Comparison of ENCODE assay signal across 8 cellular contexts in the genomic region with DNA sequence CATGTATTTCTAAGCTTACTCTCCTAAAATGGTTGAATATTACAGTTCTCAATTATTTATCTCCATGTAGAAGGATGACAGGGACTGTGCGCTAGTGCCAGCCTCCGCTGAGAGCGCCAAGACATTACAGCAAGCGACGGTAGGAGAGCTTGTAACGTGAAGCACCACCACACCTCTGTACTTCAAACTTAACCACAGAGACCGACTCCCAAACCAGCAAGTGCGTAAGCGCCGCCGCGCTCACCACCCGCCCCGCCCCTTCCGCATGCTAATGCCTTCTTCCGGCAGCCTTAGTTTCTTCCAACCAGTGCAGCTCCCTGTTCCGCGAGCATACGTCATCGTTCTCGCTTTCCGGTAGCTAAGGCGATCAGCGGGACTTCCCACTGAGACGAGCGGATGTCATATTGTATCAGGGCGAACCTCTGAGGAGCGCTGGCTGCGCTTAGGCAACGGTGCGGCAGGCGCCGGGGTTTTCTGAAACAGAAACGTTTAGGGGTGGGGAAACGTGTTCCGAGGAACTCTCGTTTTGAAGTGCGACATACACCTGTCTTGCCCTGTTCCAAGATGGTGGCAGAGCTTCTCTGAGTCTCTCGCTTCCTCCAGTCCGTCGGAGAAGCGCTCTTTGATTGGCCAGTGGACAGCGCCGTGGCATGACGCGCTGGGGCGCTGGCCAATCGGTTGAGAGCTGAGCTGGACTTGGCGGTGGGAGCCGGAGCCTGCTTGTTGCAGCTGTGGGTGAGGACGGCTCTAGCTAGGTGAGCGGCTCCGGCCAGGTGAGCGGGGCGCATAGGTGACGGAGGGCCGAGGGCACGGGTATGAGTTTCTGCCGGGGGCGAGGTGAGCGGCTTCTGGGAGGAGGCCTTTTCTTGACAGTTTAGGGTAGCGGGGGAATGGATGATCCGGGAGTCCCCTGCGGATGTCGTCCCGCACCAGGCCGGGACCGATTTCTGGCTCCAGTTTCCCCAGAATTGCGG. TPM values are rescaled to one million over a fixed set of nuclear protein-coding genes. Genes with fewer than 3 reads are reported as not detected.
DNase-seq lines count a peak whose midpoint lies in the region; ATAC-seq and TF ChIP-seq lines count a peak whose summit lies in the region.

A gene (plus strand): TSS at position 723 of the 974 bp plus-strand sequence. CDS start 2,896 bp downstream, outside the sequence.

- ATAC-seq in GM21825 (IDR thresholded peaks at IDR 0.05; ENCODE audit: unreplicated experiment), result peak; percentile 93

- 0 out of 2 replicates have a peak within 1 kb of the TSS, but pooled peaks have one; percentile 50 for H2AFZ ChIP-seq in Karpas-422 (ENCODE audit: low read length)

- H3K4me3 ChIP-seq in Karpas-422 (ENCODE audit: low read length) (peak within 1 kb of the TSS; percentile 79), esophagus muscularis mucosa (peak within 1 kb of the TSS; percentile 69 to 89 (median 84)), muscle layer of duodenum (ENCODE audit: low read depth in 1 of 2, low read length in 2 of 2) (peak within 1 kb of the TSS; percentile 81 to 99)

- H3K9me3 ChIP-seq in Karpas-422 (ENCODE audit: low read length), result no peaks in the 10 kb centered on the region
- no peaks in the 10 kb centered on the region for H3K9me3 ChIP-seq in esophagus muscularis mucosa
- H3K9me3 ChIP-seq in muscle layer of duodenum (ENCODE audit: control insufficient read depth in 1 of 2, low read length in 2 of 2), result no peaks in the 10 kb centered on the region

- peaks cover 22% of the 10 kb centered on the region for H3K79me2 ChIP-seq in Karpas-422 (ENCODE audit: low read length)

- H3K27me3 ChIP-seq in Karpas-422 (ENCODE audit: low read length) (no peaks in the 10 kb centered on the region), esophagus muscularis mucosa (peaks cover 0 to 24% (median 0%) of the 10 kb centered on the region in 4 donors), muscle layer of duodenum (ENCODE audit: low read depth, low read length) (no peaks in the 10 kb centered on the region)

- DNase-seq in DMS79 treated with DMSO at 0.1 percent for 48 hours (lab: John Stamatoyannopoulos, UW) (peak; percentile 96), Karpas-422 (peak; percentile 98), RKO (ENCODE audit: low spot score) (peak; percentile 99), activated T-helper 1 cell treated with Interleukin-2 at 50 U/mL for 16 hours (ENCODE audit: low read depth) (peak; percentile 95), esophagus muscularis mucosa (ENCODE audit: extremely low spot score) (peak; percentile 99)
- peak; percentile 96 to 97 for DNase-seq in stimulated activated CD8-positive, alpha-beta memory T cell treated with anti-CD3 and anti-CD28 coated beads, Interleukin-7, amount 100 ng/mL, for 4 hours (ENCODE audit: low read depth in 2 of 2)

- TF ChIP-seq CTCF in esophagus muscularis mucosa (IDR thresholded peaks at IDR 0.05), result no peak

- H3K4me1 ChIP-seq in Karpas-422 (ENCODE audit: low read length), result peaks cover 36% of the 10 kb centered on the region
- peaks cover 14 to 20% (median 18%) of the 10 kb centered on the region in 4 donors for H3K4me1 ChIP-seq in esophagus muscularis mucosa
- peaks cover 7 to 11% of the 10 kb centered on the region in 2 donors for H3K4me1 ChIP-seq in muscle layer of duodenum (ENCODE audit: control insufficient read depth in 1 of 2, insufficient read depth in 2 of 2, low read length in 2 of 2)

- 0% methylated on average over 51 of the region's 69 CpGs for WGBS in esophagus muscularis mucosa

- H4K20me1 ChIP-seq in Karpas-422 (ENCODE audit: insufficient read depth, low read depth, low read length), result no peaks in the 10 kb centered on the region

- TF ChIP-seq POLR2A in esophagus muscularis mucosa (IDR thresholded peaks at IDR 0.05; ENCODE audit: low read depth), result peak; percentile 38

- H3K4me2 ChIP-seq in Karpas-422 (ENCODE audit: low read depth, low read length, poor library complexity, severe bottlenecking), result peak within 1 kb of the TSS; percentile 99

- H3K36me3 ChIP-seq in Karpas-422 (ENCODE audit: insufficient read depth, low read length) (peaks cover 12% of the 10 kb centered on the region; the same call in 1 of the 2 replicates), esophagus muscularis mucosa (peaks cover 0 to 26% (median 13%) of the 10 kb centered on the region in 4 donors), muscle layer of duodenum (ENCODE audit: control insufficient read depth in 1 of 2, insufficient read depth in 2 of 2, low read length in 2 of 2) (peaks cover 3 to 11% of the 10 kb centered on the region in 2 donors)

- H3K27ac ChIP-seq in Karpas-422 (ENCODE audit: low read length) (peak within 1 kb of the TSS; percentile 75), esophagus muscularis mucosa (replicated peaks in 1 of 4) (peak within 1 kb of the TSS; percentile 89 to 96 (median 96)), muscle layer of duodenum (ENCODE audit: low read length) (peak within 1 kb of the TSS; percentile 98)

- H3K9me2 ChIP-seq in Karpas-422 (replicated peaks; ENCODE audit: insufficient read depth, low read length), result no peaks in the 10 kb centered on the region

- H3K9ac ChIP-seq in Karpas-422 (ENCODE audit: low read length), result peak within 1 kb of the TSS; percentile 73

- intact Hi-C loops in esophagus muscularis mucosa (cut with DNase I), result loop anchor here (5.0 kb wide), 2 partner anchors 40 to 60 kb away; a partner anchor contains a TSS

- TF ChIP-seq EP300 in esophagus muscularis mucosa (IDR thresholded peaks at IDR 0.05), result no peak

RNA-seq across cellular contexts. Expression of the gene that starts here (rescaled TPM):
- total RNA-seq in Karpas-422 (2014; rRNA removed; shearing (Covaris generic); ENCODE audit: low replicate concordance), result 39.3 and 45.4 TPM in 2 replicates
- 10 to 100 TPM; 14.1 to 21.0 (median 18.7) TPM for total RNA-seq in esophagus muscularis mucosa

Comparison
In these comparisons a context has a peak if more than half of its experiments do, and no peak if none do; other contexts are left out.
1. Peak in every context shown above with its lines: DNase-seq, ATAC-seq, H3K4me3 ChIP-seq and H3K27ac ChIP-seq.